In genomic region chr1:226082587-226082917, GRCh38 we compare ENCODE assay signal across 8 cellular contexts. TPM values are rescaled to one million over a fixed set of nuclear protein-coding genes. Genes with fewer than 3 reads are reported as not detected.
DNase-seq lines count a peak whose midpoint lies in the region; ATAC-seq, FAIRE-seq and TF ChIP-seq lines count a peak whose summit lies in the region.

No MANE protein-coding gene starts in this region.

- H3K27me3 ChIP-seq in heart left ventricle = no peaks in the 10 kb centered on the region
- no peaks in the 10 kb centered on the region for H3K27me3 ChIP-seq in GM12878 (replicated peaks in 1 of 2; ENCODE audit: control insufficient read depth in 2 of 2, insufficient read depth in 2 of 2, low read length in 1 of 2)
- no peaks in the 10 kb centered on the region for H3K27me3 ChIP-seq in mesenchymal stem cell (ENCODE audit: control insufficient read depth in 1 of 2, insufficient read depth in 1 of 2, low read length in 2 of 2)

- no peak overlapping the region for H3K4ac ChIP-seq in mesenchymal stem cell (ENCODE audit: low read depth in 1 of 2, low read length in 2 of 2)

- peak overlapping the region in 6 of 12 donors; percentile 65 to 79 (median 72) for H3K27ac ChIP-seq in heart left ventricle
- no peak overlapping the region for H3K27ac ChIP-seq in GM12878 (ENCODE audit: control insufficient read depth, insufficient read depth)
- H3K27ac ChIP-seq in mesenchymal stem cell (ENCODE audit: low read length, poor library complexity, severe bottlenecking) = no peak overlapping the region
- no peak overlapping the region for H3K27ac ChIP-seq in urinary bladder (ENCODE audit: low read depth)

- no peaks in the 10 kb centered on the region for H3K9me3 ChIP-seq in heart left ventricle
- no peaks in the 10 kb centered on the region for H3K9me3 ChIP-seq in GM12878 (replicated peaks; ENCODE audit: control insufficient read depth, insufficient read depth, low read length)
- no peaks in the 10 kb centered on the region for H3K9me3 ChIP-seq in mesenchymal stem cell (ENCODE audit: control insufficient read depth, low read length)

- in situ Hi-C loops in GM12878 (cut with MboI) = no loop called here

- H3K9ac ChIP-seq in GM12878 (ENCODE audit: control insufficient read depth, insufficient read depth, low read length) (peak overlapping the region; percentile 51; the same call in 1 of the 2 replicates), mesenchymal stem cell (ENCODE audit: low read length) (peak overlapping the region; percentile 84)

- H3K4me1 ChIP-seq in heart left ventricle (peaks cover 0 to 15% (median 7%) of the 10 kb centered on the region in 12 donors), GM12878 (ENCODE audit: control insufficient read depth, insufficient read depth, low read length) (peaks cover 6% of the 10 kb centered on the region; the same call in 1 of the 2 replicates), mesenchymal stem cell (ENCODE audit: control insufficient read depth, insufficient read depth, low read depth, low read length) (peaks cover 10% of the 10 kb centered on the region), urinary bladder (ENCODE audit: insufficient read depth) (no peaks in the 10 kb centered on the region)

- H2BK120ac ChIP-seq in mesenchymal stem cell (ENCODE audit: low read depth, low read length) = no peak overlapping the region

- H3K4me2 ChIP-seq in GM12878 (ENCODE audit: control insufficient read depth, insufficient read depth) (peak overlapping the region; percentile 95), mesenchymal stem cell (ENCODE audit: low read length, poor library complexity, severe bottlenecking) (peak overlapping the region; percentile 73)

- DNase-seq in heart left ventricle (no peak), cardiac septum (ENCODE audit: low spot score) (no peak), GM12878 (ENCODE audit: low read depth, low spot score) (no peak), mesenchymal stem cell (no peak), SHP77 (lab: John Stamatoyannopoulos, UW) (no peak), AML-193 (lab: John Stamatoyannopoulos, UW) (no peak), amniotic stem cell (lab: John Stamatoyannopoulos, UW) (no peak)

- WGBS in heart left ventricle, 4 donors = 75 to 85% (median 80%) methylated on average over 7 of the region's 7 CpGs
- WGBS in GM12878 (ENCODE audit: insufficient coverage, insufficient replicate concordance, low lambda C conversion rate, missing lambda C conversion rate) = 26% methylated on average over 7 of the region's 7 CpGs
- 85% methylated on average over 6 of the region's 7 CpGs for WGBS in mesenchymal stem cell
- WGBS in urinary bladder = 79% methylated on average over 7 of the region's 7 CpGs

- H2BK15ac ChIP-seq in mesenchymal stem cell (ENCODE audit: low read depth, poor library complexity, severe bottlenecking) = no peak overlapping the region

- no TSS peak for BruUV-seq in GM12878 (replicated peaks; lab: Mats Ljungman, UMichigan)

- no peak for TF ChIP-seq RAD21 in GM12878 (IDR thresholded peaks at IDR 0.05; ENCODE audit: insufficient read depth, low read depth, low read length)

- peak overlapping the region; percentile 23 to 84 for H3K18ac ChIP-seq in mesenchymal stem cell (ENCODE audit: low read depth in 1 of 2, low read length in 2 of 2)

- H3K4me3 ChIP-seq in heart left ventricle (peak overlapping the region in 11 of 12 donors; percentile 55 to 81 (median 65)), GM12878 (peak overlapping the region; percentile 68), mesenchymal stem cell (ENCODE audit: insufficient read depth in 1 of 2, low read depth in 1 of 2, low read length in 2 of 2) (peak overlapping the region; percentile 68 to 86), urinary bladder (ENCODE audit: low read depth, low read length) (peak overlapping the region; percentile 41)

- no peak for TF ChIP-seq EP300 in GM12878 (IDR thresholded peaks at IDR 0.05; ENCODE audit: borderline replicate concordance in 1 of 2, control insufficient read depth in 1 of 2, low read depth in 2 of 2, low read length in 2 of 2)

- peak overlapping the region in 1 of 2 experiments; percentile 59 for H2BK12ac ChIP-seq in mesenchymal stem cell (ENCODE audit: low read length in 2 of 2)

- intact Hi-C loops in heart left ventricle (cut with DNase I) (loop anchor here in 3 of 10 donors (2.0 to 5.0 kb wide), 2 partner anchors 14 to 40 kb away; no protein-coding TSS in a partner anchor), cardiac septum (cut with DNase I) (loop anchor here (5.0 kb wide), 1 partner anchor 40 kb away; no protein-coding TSS in a partner anchor), GM12878 (cut with micrococcal nuclease; ENCODE audit: unreplicated experiment) (no loop called here)

- no peaks in the 10 kb centered on the region for H3K79me1 ChIP-seq in mesenchymal stem cell (replicated peaks; ENCODE audit: low read length, poor library complexity, severe bottlenecking)

- TF ChIP-seq POLR2A in heart left ventricle (IDR thresholded peaks at IDR 0.05) (no peak), GM12878 (IDR thresholded peaks at IDR 0.05; ENCODE audit: low read depth, low read length) (no peak)

- no peak for FAIRE-seq in GM12878 (lab: Jason Lieb, UNC)

- POLR2A ChIA-PET in GM12878 (lab: Charles Lee) = interaction anchor here (0.6 to 1.7 kb wide), 6 partner anchors 9 to 72 kb away, joined by 3 to 8 read pairs (median 3); no protein-coding TSS in a partner anchor

- no peak overlapping the region for H2AK5ac ChIP-seq in mesenchymal stem cell (ENCODE audit: low read length, severe bottlenecking)

- peak overlapping the region in 1 of 2 experiments; percentile 79 for H3K14ac ChIP-seq in mesenchymal stem cell (ENCODE audit: low read length in 2 of 2)

- no peaks in the 10 kb centered on the region for H3K36me3 ChIP-seq in heart left ventricle
- H3K36me3 ChIP-seq in GM12878 (ENCODE audit: control insufficient read depth in 2 of 2, insufficient read depth in 2 of 2, low read length in 1 of 2) = no peaks in the 10 kb centered on the region
- H3K36me3 ChIP-seq in mesenchymal stem cell (ENCODE audit: control insufficient read depth in 1 of 2, insufficient read depth in 2 of 2, low read depth in 1 of 2, low read length in 2 of 2) = no peaks in the 10 kb centered on the region
- H3K36me3 ChIP-seq in urinary bladder (ENCODE audit: insufficient read depth) = no peaks in the 10 kb centered on the region

- H4K20me1 ChIP-seq in GM12878 (ENCODE audit: control insufficient read depth, insufficient read depth) = no peaks in the 10 kb centered on the region

- H2AFZ ChIP-seq in GM12878 (ENCODE audit: control insufficient read depth, low read depth, low read length) (peak overlapping the region; percentile 90), mesenchymal stem cell (ENCODE audit: low read depth, low read length) (peak overlapping the region; percentile 79)

- H2BK5ac ChIP-seq in mesenchymal stem cell (ENCODE audit: low read depth, low read length, poor library complexity, severe bottlenecking) = no peak overlapping the region

- ATAC-seq in heart left ventricle = no peak
- ATAC-seq in GM12878 = no peak

- TF ChIP-seq CTCF in heart left ventricle (IDR thresholded peaks at IDR 0.05) (no peak), GM12878 (IDR thresholded peaks at IDR 0.05 in 2 of 3, conservative IDR thresholded peaks at IDR 0.05 in 1 of 3; ENCODE audit: control insufficient read depth in 2 of 3, extremely low read depth in 1 of 3, insufficient read depth in 1 of 3, low read depth in 3 of 3, low read length in 3 of 3) (no peak)

- peak overlapping the region; percentile 85 for H4K8ac ChIP-seq in mesenchymal stem cell (ENCODE audit: low read length)

- no peak overlapping the region for H4K91ac ChIP-seq in mesenchymal stem cell (ENCODE audit: low read length)

- SMC1A ChIA-PET in GM12878 (lab: Charles Lee; ENCODE audit: uncharacterized antibody, unreplicated experiment) = interaction anchor here (0.6 to 3.4 kb wide), 6 partner anchors 11 to 679 kb away, joined by 3 to 17 read pairs (median 4); partner anchors contain the start of gene SDE2

- CTCF ChIA-PET in GM12878 (lab: Yijun Ruan, JAX) = interaction anchor here (1.1 to 4.4 kb wide), 7 partner anchors 10 to 120 kb away, joined by 3 to 26 read pairs (median 5); no protein-coding TSS in a partner anchor

- H3K79me2 ChIP-seq in GM12878 (ENCODE audit: control insufficient read depth, insufficient read depth, low read length) = no peaks in the 10 kb centered on the region

- no peak overlapping the region for H3K23ac ChIP-seq in mesenchymal stem cell (ENCODE audit: low read length in 2 of 2)

- RAD21 ChIA-PET in GM12878 (lab: Charles Lee; ENCODE audit: unreplicated experiment) = interaction anchor here (0.6 to 1.8 kb wide), 5 partner anchors 15 to 303 kb away, joined by 3 to 16 read pairs (median 6); partner anchors contain the start of gene H3-3A

TF ChIP-seq in GM12878, 131 proteins besides CTCF, POLR2A, EP300 and RAD21 (continues in another document):
- TF ChIP-seq KAT2A (conservative IDR thresholded peaks at IDR 0.05; ENCODE audit: control insufficient read depth, low read depth, low read length) (no peak), BHLHE40 (IDR thresholded peaks at IDR 0.05; ENCODE audit: borderline replicate concordance in 1 of 2, low read depth in 2 of 2, low read length in 1 of 2) (no peak), JUND (IDR thresholded peaks at IDR 0.05; ENCODE audit: low read depth, low read length) (no peak), POLR2AphosphoS2 (IDR thresholded peaks at IDR 0.05; ENCODE audit: low read depth, low read length) (no peak), TBL1XR1 (IDR thresholded peaks at IDR 0.05; ENCODE audit: low read depth, low read length) (no peak)

RNA-seq across cellular contexts. Expression of gene H3-3A, which starts 20.0 kb away (rescaled TPM):
- total RNA-seq in heart left ventricle = 100 to 1,000 TPM; 241 to 386 (median 298) TPM
- polyA plus RNA-seq in heart left ventricle = 100 to 1,000 TPM; 412 to 471 TPM
- total RNA-seq in cardiac septum = 311 TPM
- total RNA-seq in GM12878 (2013; cell fraction: nucleolus; rRNA removed) = 42.3 and 42.8 TPM in 2 replicates
- 215 and 235 TPM in 2 replicates for total RNA-seq in GM12878 (2014; rRNA removed)
- 204 and 215 TPM in 2 replicates for total RNA-seq in GM12878 (2014; rRNA removed; fragmentation: Illumina TruSeq; extraction: Trizol)
- 335 and 346 TPM in 2 replicates for total RNA-seq in GM12878 (2021)
- polyA plus RNA-seq in GM12878 (2011; ENCODE audit: low read depth) = 230 TPM
- 441 and 486 TPM in 2 replicates for polyA plus RNA-seq in GM12878 (2011; rRNA removed)
- 386 and 490 TPM in 2 replicates for polyA plus RNA-seq in GM12878 (2011; cell fraction: cytosol; rRNA removed)
- 137 and 158 TPM in 2 replicates for polyA plus RNA-seq in GM12878 (2011; cell fraction: nucleus; rRNA removed)
- 266 TPM in 2 replicates for polyA plus RNA-seq in GM12878 (2012)
- polyA plus RNA-seq in GM12878 (2014; fragmentation: Illumina TruSeq; extraction: Trizol) = 379 and 386 TPM in 2 replicates
- 100 to 1,000 TPM; 254 to 435 TPM for polyA plus RNA-seq in GM12878 (2014; fragmentation: Nextera tagmentation; extraction: Ambion mirVana)
- polyA plus RNA-seq in GM12878 (2014; rRNA removed) = 366 and 425 TPM in 2 replicates
- 100 to 1,000 TPM; 401 to 421 TPM for polyA plus RNA-seq in GM12878 (2016; fragmentation: Nextera tagmentation; extraction: Ambion mirVana)
- polyA minus RNA-seq in GM12878 (2011; rRNA and poly(A)+ RNA removed) = 64.2 and 65.1 TPM in 2 replicates
- 60.9 and 73.5 TPM in 2 replicates for polyA minus RNA-seq in GM12878 (2011; cell fraction: cytosol; rRNA and poly(A)+ RNA removed)
- polyA minus RNA-seq in GM12878 (2011; cell fraction: nucleus; rRNA and poly(A)+ RNA removed) = 20.1 and 34.5 TPM in 2 replicates
- 591 TPM for polyA plus RNA-seq in mesenchymal stem cell (2013, experiment 1 of 2)
- 615 TPM for polyA plus RNA-seq in mesenchymal stem cell (2013, experiment 2 of 2)
- 430 TPM for total RNA-seq in urinary bladder
- 519 TPM for polyA plus RNA-seq in urinary bladder
